23 cellular contexts compared by ENCODE assay signal in genomic region chr11:118287006-118287405, GRCh38. TPM values are rescaled to one million over a fixed set of nuclear protein-coding genes. Genes with fewer than 3 reads are reported as not detected.
DNase-seq lines count a peak whose midpoint lies in the region; ATAC-seq, FAIRE-seq and TF ChIP-seq lines count a peak whose summit lies in the region.
"Had no signal": no experiment of that assay in that cellular context is flagged by ENCODE, and none has a peak within 500 bp of the region (broad histone marks: within the 10 kb centered on the region; RNA-seq: fewer than 3 reads in every experiment).

No MANE protein-coding gene starts in this region.

- H3K4me3 ChIP-seq in HFF-Myc (replicated peaks; ENCODE audit: low read depth, low read length): no peak overlapping the region
- H3K4me3 ChIP-seq in astrocyte (ENCODE audit: insufficient read depth, low read depth, low read length): no peak overlapping the region
- H3K4me3 ChIP-seq: cardiac muscle cell, MG63, right atrium auricular region, SJSA1 had no signal

- no peak overlapping the region for H2AFZ ChIP-seq in astrocyte (ENCODE audit: low read depth, low read length)

- H3K9ac ChIP-seq in astrocyte (ENCODE audit: low read length): no peak overlapping the region

- H3K36me3 Mint-ChIP-seq in T-helper 1 cell treated with Interleukin-12 subunit alpha and Interleukin-12 subunit beta and Interleukin-4 antibody, amounts not matched to agents 30 μg/mL and 1 μg/mL, for 36 hours (ENCODE audit: low read depth): peaks cover 2% of the 10 kb centered on the region
- no peaks in the 10 kb centered on the region for H3K36me3 Mint-ChIP-seq in astrocyte (ENCODE audit: low read depth, unreplicated experiment)

- H3K4me1 Mint-ChIP-seq in T-helper 1 cell treated with Interleukin-12 subunit alpha and Interleukin-12 subunit beta and Interleukin-4 antibody, amounts not matched to agents 30 μg/mL and 1 μg/mL, for 36 hours (ENCODE audit: low read depth): peaks cover 19% of the 10 kb centered on the region
- H3K4me1 Mint-ChIP-seq in astrocyte (ENCODE audit: low read depth, unreplicated experiment): no peaks in the 10 kb centered on the region

- H3K27me3 Mint-ChIP-seq in T-helper 1 cell treated with Interleukin-12 subunit alpha and Interleukin-12 subunit beta and Interleukin-4 antibody, amounts not matched to agents 30 μg/mL and 1 μg/mL, for 36 hours (ENCODE audit: low read depth): no peaks in the 10 kb centered on the region
- peaks cover 13% of the 10 kb centered on the region for H3K27me3 Mint-ChIP-seq in astrocyte (ENCODE audit: low read depth, unreplicated experiment)
- H3K27me3 Mint-ChIP-seq: stimulated activated naive CD8-positive, alpha-beta T cell treated with anti-CD3 and anti-CD28 coated beads, Interleukin-15, Interleukin-2, amounts not matched to agents 100 ng/mL and 50 ng/mL, for 24 hours had no signal

- no peak overlapping the region for H3K4me2 ChIP-seq in astrocyte (ENCODE audit: low read length)

- no peaks in the 10 kb centered on the region for H3K36me3 ChIP-seq in astrocyte (ENCODE audit: insufficient read depth, low read length)
- H3K36me3 ChIP-seq: cardiac muscle cell, MG63, right atrium auricular region, SJSA1 had no signal

- no peak overlapping the region for H3K4me3 Mint-ChIP-seq in T-helper 1 cell treated with Interleukin-12 subunit alpha and Interleukin-12 subunit beta and Interleukin-4 antibody, amounts not matched to agents 30 μg/mL and 1 μg/mL, for 36 hours
- no peak overlapping the region for H3K4me3 Mint-ChIP-seq in astrocyte (ENCODE audit: unreplicated experiment)
- H3K4me3 Mint-ChIP-seq: stimulated activated naive CD8-positive, alpha-beta T cell treated with anti-CD3 and anti-CD28 coated beads, Interleukin-15, Interleukin-2, amounts not matched to agents 100 ng/mL and 50 ng/mL, for 24 hours had no signal

- TF ChIP-seq CTCF in HFF-Myc (IDR thresholded peaks at IDR 0.05; ENCODE audit: low read depth, low read length, missing control alignments) (no peak), astrocyte (IDR thresholded peaks at IDR 0.05; ENCODE audit: insufficient read depth, low read depth, low read length) (no peak), GM10266 (IDR thresholded peaks at IDR 0.05; ENCODE audit: control insufficient read depth, insufficient read depth, low read depth, missing control alignments) (no peak)

- H3K27ac ChIP-seq in astrocyte (ENCODE audit: low read depth, low read length): no peak overlapping the region
- H3K27ac ChIP-seq: 22Rv1, cardiac muscle cell, right atrium auricular region, SJSA1 had no signal

- H3K27ac Mint-ChIP-seq in T-helper 1 cell treated with Interleukin-12 subunit alpha and Interleukin-12 subunit beta and Interleukin-4 antibody, amounts not matched to agents 30 μg/mL and 1 μg/mL, for 36 hours: peak overlapping the region; percentile 56
- H3K27ac Mint-ChIP-seq in astrocyte (ENCODE audit: unreplicated experiment): no peak overlapping the region
- H3K27ac Mint-ChIP-seq: stimulated activated naive CD8-positive, alpha-beta T cell treated with anti-CD3 and anti-CD28 coated beads, Interleukin-15, Interleukin-2, amounts not matched to agents 100 ng/mL and 50 ng/mL, for 24 hours had no signal

- no peak for FAIRE-seq in astrocyte (lab: Jason Lieb, UNC)

- no peaks in the 10 kb centered on the region for H3K9me3 ChIP-seq in astrocyte (ENCODE audit: insufficient read depth, low read depth, low read length)
- H3K9me3 ChIP-seq: MG63, right atrium auricular region, SJSA1 had no signal

- no peaks in the 10 kb centered on the region for H3K9me3 Mint-ChIP-seq in T-helper 1 cell treated with Interleukin-12 subunit alpha and Interleukin-12 subunit beta and Interleukin-4 antibody, amounts not matched to agents 30 μg/mL and 1 μg/mL, for 36 hours
- H3K9me3 Mint-ChIP-seq in astrocyte (ENCODE audit: unreplicated experiment): no peaks in the 10 kb centered on the region

- ATAC-seq in HG02973 (IDR thresholded peaks at IDR 0.05; ENCODE audit: unreplicated experiment): no peak
- ATAC-seq: left cardiac atrium had no signal

- no peaks in the 10 kb centered on the region for H4K20me1 ChIP-seq in astrocyte (ENCODE audit: insufficient read depth, low read length)

- no peaks in the 10 kb centered on the region for H3K4me1 ChIP-seq in astrocyte (ENCODE audit: insufficient read depth, low read length)
- H3K4me1 ChIP-seq: right atrium auricular region, SJSA1 had no signal

- no peak for DNase-seq in T-helper 1 cell
- DNase-seq in HFF-Myc (ENCODE audit: extremely low read depth, low read depth): peak; percentile 26
- DNase-seq in astrocyte (ENCODE audit: low read depth): peak; percentile 26
- peak; percentile 55 for DNase-seq in kidney tubule cell (ENCODE audit: low spot score)
- no peak for DNase-seq in GM10266 (ENCODE audit: extremely low spot score)
- no peak for DNase-seq in SKM-1 (lab: John Stamatoyannopoulos, UW; ENCODE audit: unreplicated experiment)
- DNase-seq: activated CD4-positive, alpha-beta T cell treated with anti-CD3 and anti-CD28 coated beads for 1 hour; activated naive CD4-positive, alpha-beta T cell treated with anti-CD3 and anti-CD28 coated beads, Interleukin-2, amount 50 U/mL, for 16 hours; C1 segment of cervical spinal cord; effector CD8-positive, alpha-beta T cell; hippocampal formation; left cardiac atrium; MG63; NCI-H1930; NCI-H510A treated with DMSO at 0.1 percent for 48 hours; T-helper 9 cell had no signal

- peaks cover 13% of the 10 kb centered on the region for H3K27me3 ChIP-seq in astrocyte (ENCODE audit: insufficient read depth, low read length)
- H3K27me3 ChIP-seq: right atrium auricular region, SJSA1 had no signal

- H3K79me2 ChIP-seq in astrocyte (ENCODE audit: insufficient read depth, low read length): no peaks in the 10 kb centered on the region

RNA-seq across cellular contexts. Expression of gene CD3E, which starts 17.5 kb away (rescaled TPM):
- not detected in 2 replicates for total RNA-seq in astrocyte
- total RNA-seq: cardiac muscle cell, SJSA1 had no signal

RNA-seq across cellular contexts. Expression of gene MPZL2, which starts 22.9 kb away (rescaled TPM):
- total RNA-seq in astrocyte: 0.50 and 0.95 TPM in 2 replicates
- total RNA-seq: cardiac muscle cell, SJSA1 had no signal

RNA-seq across cellular contexts. Expression of gene MPZL3, which starts 34.8 kb away (rescaled TPM):
- 8.2 and 8.5 TPM in 2 replicates for total RNA-seq in astrocyte
- total RNA-seq: SJSA1 had no signal

RNA-seq across cellular contexts. Expression of gene CD3D, which starts 55.5 kb away (rescaled TPM):
- 0.61 TPM in 1 of 2 replicates, not detected in the other for total RNA-seq in astrocyte
- total RNA-seq: cardiac muscle cell, SJSA1 had no signal

RNA-seq across cellular contexts. Expression of gene CD3G, which starts 57.1 kb away (rescaled TPM):
- total RNA-seq in astrocyte: not detected in 2 replicates
- total RNA-seq: cardiac muscle cell, SJSA1 had no signal

Comparison
In these comparisons a context has a peak if more than half of its experiments do, and no peak if none do; other contexts are left out.
1. DNase-seq: peak in HFF-Myc (single experiment), astrocyte (single experiment) and kidney tubule cell (single experiment); none in T-helper 1 cell (0 of 5), GM10266 (single experiment) and SKM-1 (single experiment).